ENCODE assay signal across 2 cellular contexts in the genomic region with DNA sequence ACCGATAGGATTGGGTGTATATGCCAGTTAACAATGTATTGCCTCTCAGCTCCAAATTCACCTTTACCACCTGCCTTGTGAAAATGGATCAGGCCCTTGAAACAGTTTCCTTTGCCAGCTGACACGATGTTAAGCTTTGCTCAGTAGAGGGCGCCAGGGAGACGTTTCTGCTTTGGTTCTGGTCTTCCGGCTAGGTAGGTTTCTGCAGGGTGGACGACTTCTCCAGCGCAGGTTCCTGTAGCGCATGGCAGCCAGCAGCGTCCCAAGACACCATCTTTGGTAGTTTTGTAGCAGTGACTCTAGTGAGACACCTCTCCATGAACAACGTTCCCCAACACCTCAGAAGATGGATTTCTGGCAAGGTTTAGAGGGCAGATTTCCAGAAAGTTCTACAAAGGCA.
TF ChIP-seq lines count a peak whose summit lies in the region.

No MANE protein-coding gene starts in this region.

TF ChIP-seq in HepG2, 621 proteins besides CTCF, POLR2A, EP300 and RAD21:
- TF ChIP-seq SMAD3 (CRISPR knock-in tag; IDR thresholded peaks at IDR 0.05) (no peak), GABPA (IDR thresholded peaks at IDR 0.05; ENCODE audit: low read depth, low read length) (no peak), GABPA (CRISPR knock-in tag; IDR thresholded peaks at IDR 0.05; ENCODE audit: low read depth) (peak; percentile 36; the same call in 1 of the 2 replicates), HOXA9 (CRISPR knock-in tag; IDR thresholded peaks at IDR 0.05; ENCODE audit: borderline replicate concordance) (no peak), ZC3H4 (CRISPR knock-in tag; IDR thresholded peaks at IDR 0.05; ENCODE audit: borderline replicate concordance) (no peak), ZNF256 (CRISPR knock-in tag; conservative IDR thresholded peaks at IDR 0.05) (no peak), EHMT2 (IDR thresholded peaks at IDR 0.05; ENCODE audit: borderline replicate concordance, low read depth, low read length) (no peak)

TF ChIP-seq in H1, 55 proteins besides CTCF, POLR2A, EP300 and RAD21:
- no peak for TF ChIP-seq SP1 (IDR thresholded peaks at IDR 0.05; ENCODE audit: low read depth, low read length)
- TF ChIP-seq CREB1 (IDR thresholded peaks at IDR 0.05): peak; percentile 29; the same call in 1 of the 2 replicates
- TF ChIP-seq GTF2F1 (IDR thresholded peaks at IDR 0.05; ENCODE audit: borderline replicate concordance, low read depth, low read length): no peak
- TF ChIP-seq YY1 (IDR thresholded peaks at IDR 0.05; ENCODE audit: low read depth, low read length): peak; percentile 63
- TF ChIP-seq ASH2L (IDR thresholded peaks at IDR 0.05; ENCODE audit: low read length): no peak
- TF ChIP-seq, protein P1, sequence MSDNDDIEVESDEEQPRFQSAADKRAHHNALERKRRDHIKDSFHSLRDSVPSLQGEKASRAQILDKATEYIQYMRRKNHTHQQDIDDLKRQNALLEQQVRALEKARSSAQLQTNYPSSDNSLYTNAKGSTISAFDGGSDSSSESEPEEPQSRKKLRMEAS (IDR thresholded peaks at IDR 0.05): peak; percentile 74
- TF ChIP-seq, protein P2, sequence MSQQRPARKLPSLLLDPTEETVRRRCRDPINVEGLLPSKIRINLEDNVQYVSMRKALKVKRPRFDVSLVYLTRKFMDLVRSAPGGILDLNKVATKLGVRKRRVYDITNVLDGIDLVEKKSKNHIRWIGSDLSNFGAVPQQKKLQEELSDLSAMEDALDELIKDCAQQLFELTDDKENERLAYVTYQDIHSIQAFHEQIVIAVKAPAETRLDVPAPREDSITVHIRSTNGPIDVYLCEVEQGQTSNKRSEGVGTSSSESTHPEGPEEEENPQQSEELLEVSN (IDR thresholded peaks at IDR 0.05): peak; percentile 26; the same call in 1 of the 2 replicates
